ENCODE assay signal across 8 cellular contexts in genomic region chr19:38049105-38049649, GRCh38.
DNase-seq lines count a peak whose midpoint lies in the region; ATAC-seq and TF ChIP-seq lines count a peak whose summit lies in the region.

No MANE protein-coding gene starts in this region.

- no peaks in the 10 kb centered on the region for H3K9me2 ChIP-seq in OCI-LY7 (ENCODE audit: insufficient read depth, low read length)

- H3K4me2 ChIP-seq in OCI-LY7 (ENCODE audit: low read length), result peak overlapping the region; percentile 74

- peak overlapping the region; percentile 100 for H3K27ac ChIP-seq in OCI-LY7 (ENCODE audit: low read depth, low read length, poor library complexity, severe bottlenecking)

- peak overlapping the region; percentile 96 for H3K27ac Mint-ChIP-seq in activated naive CD4-positive, alpha-beta T cell treated with anti-CD3 and anti-CD28 coated beads for 36 hours

- H2AFZ ChIP-seq in OCI-LY7 (ENCODE audit: low read length), result peak overlapping the region; percentile 31; the same call in 1 of the 2 replicates

- peaks cover 43% of the 10 kb centered on the region for H3K4me1 Mint-ChIP-seq in activated naive CD4-positive, alpha-beta T cell treated with anti-CD3 and anti-CD28 coated beads for 36 hours (ENCODE audit: low read depth)

- ATAC-seq in GM18508 (IDR thresholded peaks at IDR 0.05; ENCODE audit: insufficient read depth, unreplicated experiment) (peak; percentile 35), HG02763 (IDR thresholded peaks at IDR 0.05; ENCODE audit: unreplicated experiment) (peak; percentile 38)

- peaks cover 72% of the 10 kb centered on the region for H3K4me1 ChIP-seq in OCI-LY7 (ENCODE audit: insufficient read depth, low read length, poor library complexity, severe bottlenecking)

- peaks cover 12% of the 10 kb centered on the region for H3K36me3 ChIP-seq in OCI-LY7 (ENCODE audit: insufficient read depth, low read length)

- POLR2A ChIA-PET in OCI-LY7 (lab: Charles Lee), result interaction anchor here (0.6 to 3.8 kb wide), 14 partner anchors 10 to 146 kb away, joined by 3 to 32 read pairs (median 6); partner anchors contain the start of genes SIPA1L3 and WDR87

- no peaks in the 10 kb centered on the region for H3K9me3 Mint-ChIP-seq in activated naive CD4-positive, alpha-beta T cell treated with anti-CD3 and anti-CD28 coated beads for 36 hours

- TF ChIP-seq CTCF in OCI-LY7 (conservative IDR thresholded peaks at IDR 0.05; ENCODE audit: low read length), result no peak

- BruUV-seq in OCI-LY7 (replicated peaks; lab: Mats Ljungman, UMichigan), result TSS peak; percentile 82

- peaks cover 19% of the 10 kb centered on the region; the same call in 1 of the 2 replicates for H3K79me2 ChIP-seq in OCI-LY7 (ENCODE audit: insufficient read depth, low read depth, low read length)

- intact Hi-C loops in OCI-LY7 (cut with micrococcal nuclease; ENCODE audit: unreplicated experiment), result loop anchor here (2.0 kb wide), 2 partner anchors 62 to 180 kb away; no protein-coding TSS in a partner anchor
- intact Hi-C loops in activated naive CD4-positive, alpha-beta T cell treated with anti-CD3 and anti-CD28 coated beads for 36 hours (cut with micrococcal nuclease), result loop anchor here (1.0 to 2.0 kb wide), 5 partner anchors 32 to 288 kb away; partner anchors contain the start of genes SIPA1L3 and ZNF573

- DNase-seq in OCI-LY7 (ENCODE audit: low spot score) (peak; percentile 79), SW480 (ENCODE audit: low spot score) (no peak), DMS79 (lab: John Stamatoyannopoulos, UW) (no peak), NCI-H510A (lab: John Stamatoyannopoulos, UW) (no peak)
- DNase-seq in activated naive CD4-positive, alpha-beta T cell treated with anti-CD3 and anti-CD28 coated beads for 36 hours, result peak; percentile 67
- peak; percentile 61 for DNase-seq in stimulated activated CD4-positive, alpha-beta T cell treated with anti-CD3 and anti-CD28 coated beads, Interleukin-1b, Interleukin-23, amount 100 ng/mL, for 48 hours

- no peaks in the 10 kb centered on the region for H3K36me3 Mint-ChIP-seq in activated naive CD4-positive, alpha-beta T cell treated with anti-CD3 and anti-CD28 coated beads for 36 hours (ENCODE audit: low read depth)

- H3K9me3 ChIP-seq in OCI-LY7 (ENCODE audit: low read length), result no peaks in the 10 kb centered on the region; the same call in 1 of the 2 replicates

- peak overlapping the region; percentile 73 for H3K4me3 Mint-ChIP-seq in activated naive CD4-positive, alpha-beta T cell treated with anti-CD3 and anti-CD28 coated beads for 36 hours

- H3K27me3 Mint-ChIP-seq in activated naive CD4-positive, alpha-beta T cell treated with anti-CD3 and anti-CD28 coated beads for 36 hours (ENCODE audit: low read depth), result no peaks in the 10 kb centered on the region

- H3K4me3 ChIP-seq in OCI-LY7 (ENCODE audit: low read depth, low read length, poor library complexity, severe bottlenecking), result peak overlapping the region; percentile 53

- no peaks in the 10 kb centered on the region for H4K20me1 ChIP-seq in OCI-LY7 (ENCODE audit: insufficient read depth, low read length)

- CTCF ChIA-PET in OCI-LY7 (lab: Charles Lee; ENCODE audit: unreplicated experiment), result no interaction called here
- CTCF ChIA-PET in activated naive CD4-positive, alpha-beta T cell treated with anti-CD3 and anti-CD28 coated beads for 36 hours (lab: Charles Lee), result interaction anchor here (0.6 to 1.4 kb wide), 10 partner anchors 9 to 1921 kb away, joined by 3 to 11 read pairs (median 4); partner anchors contain the start of genes SIPA1L3 and WDR87

Comparison
In these comparisons a context has a peak if more than half of its experiments do, and no peak if none do; other contexts are left out.
1. DNase-seq: peak in OCI-LY7 (single experiment), activated naive CD4-positive, alpha-beta T cell treated with anti-CD3 and anti-CD28 coated beads for 36 hours (single experiment) and stimulated activated CD4-positive, alpha-beta T cell treated with anti-CD3 and anti-CD28 coated beads, Interleukin-1b, Interleukin-23, amount 100 ng/mL, for 48 hours (single experiment); none in SW480 (single experiment), DMS79 (single experiment) and NCI-H510A (single experiment).